Comparison of ENCODE assay signal across 1 cellular context in genomic region chr2:61763605-61764034, GRCh38.
TF ChIP-seq lines count a peak whose summit lies in the region.

No MANE protein-coding gene starts in this region.

TF ChIP-seq in HepG2, 621 proteins besides CTCF, POLR2A, EP300 and RAD21 (continued from another document and continues in another):
- no peak for TF ChIP-seq AHDC1 (CRISPR knock-in tag; IDR thresholded peaks at IDR 0.05; ENCODE audit: borderline replicate concordance)
- TF ChIP-seq NR2F1 (CRISPR knock-in tag; IDR thresholded peaks at IDR 0.05) = no peak
- no peak for TF ChIP-seq NR0B2 (CRISPR knock-in tag; IDR thresholded peaks at IDR 0.05)
- TF ChIP-seq MNT (IDR thresholded peaks at IDR 0.05) = no peak
- TF ChIP-seq ZBTB3 (CRISPR knock-in tag; IDR thresholded peaks at IDR 0.05; ENCODE audit: borderline replicate concordance, low read depth) = no peak
- no peak for TF ChIP-seq GLI4 (CRISPR knock-in tag; IDR thresholded peaks at IDR 0.05; ENCODE audit: borderline replicate concordance)
- 0 out of 2 replicates have a peak, but pooled peaks have one; percentile 6 for TF ChIP-seq SIN3A (IDR thresholded peaks at IDR 0.05; ENCODE audit: borderline replicate concordance, low read depth, low read length)
- no peak for TF ChIP-seq ZNF256 (CRISPR knock-in tag; conservative IDR thresholded peaks at IDR 0.05)
- TF ChIP-seq YEATS4 (CRISPR knock-in tag; IDR thresholded peaks at IDR 0.05; ENCODE audit: borderline replicate concordance) = no peak
- TF ChIP-seq CBX5 (CRISPR knock-in tag; IDR thresholded peaks at IDR 0.05; ENCODE audit: borderline replicate concordance) = 0 out of 2 replicates have a peak, but pooled peaks have one; percentile 50
- 0 out of 2 replicates have a peak, but pooled peaks have one; percentile 0 for TF ChIP-seq KLF6 (CRISPR knock-in tag; IDR thresholded peaks at IDR 0.05)
- TF ChIP-seq ZNF276 (CRISPR knock-in tag; IDR thresholded peaks at IDR 0.05; ENCODE audit: low read depth) = no peak
- no peak for TF ChIP-seq NFE2L2 (IDR thresholded peaks at IDR 0.05; ENCODE audit: low read length)
- no peak for TF ChIP-seq EHMT2 (IDR thresholded peaks at IDR 0.05; ENCODE audit: borderline replicate concordance, low read depth, low read length)
- TF ChIP-seq SETDB1 (CRISPR knock-in tag; IDR thresholded peaks at IDR 0.05; ENCODE audit: borderline replicate concordance) = no peak
- TF ChIP-seq RFX1 (IDR thresholded peaks at IDR 0.05) = no peak
- TF ChIP-seq HNRNPK (IDR thresholded peaks at IDR 0.05; ENCODE audit: low read depth, low read length, poor library complexity, severe bottlenecking) = no peak
- no peak for TF ChIP-seq MEIS1 (CRISPR knock-in tag; IDR thresholded peaks at IDR 0.05; ENCODE audit: borderline replicate concordance)
- no peak for TF ChIP-seq THAP8 (CRISPR knock-in tag; IDR thresholded peaks at IDR 0.05; ENCODE audit: borderline replicate concordance)
- TF ChIP-seq TCF7L2 (IDR thresholded peaks at IDR 0.05; ENCODE audit: low read depth, low read length) = no peak
- no peak; the same call in 1 of the 2 replicates for TF ChIP-seq GATAD2A (CRISPR knock-in tag; IDR thresholded peaks at IDR 0.05)
- TF ChIP-seq ZNF780A (CRISPR knock-in tag; IDR thresholded peaks at IDR 0.05) = no peak
- no peak for TF ChIP-seq CSRNP1 (CRISPR knock-in tag; IDR thresholded peaks at IDR 0.05)
- no peak for TF ChIP-seq GPBP1L1 (CRISPR knock-in tag; IDR thresholded peaks at IDR 0.05)
- peak; percentile 28; the same call in 1 of the 2 replicates for TF ChIP-seq TOE1 (CRISPR knock-in tag; IDR thresholded peaks at IDR 0.05)
- TF ChIP-seq NAIF1 (CRISPR knock-in tag; IDR thresholded peaks at IDR 0.05; ENCODE audit: borderline replicate concordance) = no peak
- TF ChIP-seq NCOA1 (CRISPR knock-in tag; IDR thresholded peaks at IDR 0.05) = no peak
- 0 out of 2 replicates have a peak, but pooled peaks have one; percentile 8 for TF ChIP-seq ZNF205 (CRISPR knock-in tag; IDR thresholded peaks at IDR 0.05)
- TF ChIP-seq SMAD1 (CRISPR knock-in tag; IDR thresholded peaks at IDR 0.05; ENCODE audit: borderline replicate concordance, low read depth) = no peak; the same call in 1 of the 2 replicates
- TF ChIP-seq LCORL (IDR thresholded peaks at IDR 0.05) = no peak
- no peak for TF ChIP-seq LCORL (CRISPR knock-in tag; IDR thresholded peaks at IDR 0.05)
- no peak for TF ChIP-seq ZNF552 (CRISPR knock-in tag; IDR thresholded peaks at IDR 0.05; ENCODE audit: borderline replicate concordance)
- TF ChIP-seq THRA (CRISPR knock-in tag; IDR thresholded peaks at IDR 0.05; ENCODE audit: borderline replicate concordance) = no peak
- no peak for TF ChIP-seq ZNF512B (CRISPR knock-in tag; IDR thresholded peaks at IDR 0.05; ENCODE audit: borderline replicate concordance)
- TF ChIP-seq GATA4 (IDR thresholded peaks at IDR 0.05; ENCODE audit: borderline replicate concordance, low read depth) = no peak
- no peak for TF ChIP-seq ZNF75D (CRISPR knock-in tag; IDR thresholded peaks at IDR 0.05; ENCODE audit: borderline replicate concordance)
- no peak for TF ChIP-seq YY1 (IDR thresholded peaks at IDR 0.05; ENCODE audit: insufficient read depth, insufficient replicate concordance, low read depth, low read length)
- no peak; the same call in 1 of the 2 replicates for TF ChIP-seq ZNF331 (CRISPR knock-in tag; IDR thresholded peaks at IDR 0.05)
- no peak for TF ChIP-seq MAFK (conservative IDR thresholded peaks at IDR 0.05 in 1 of 2, IDR thresholded peaks at IDR 0.05 in 1 of 2; ENCODE audit: low read length in 2 of 2)
- TF ChIP-seq RXRB (CRISPR knock-in tag; IDR thresholded peaks at IDR 0.05; ENCODE audit: borderline replicate concordance) = 0 out of 2 replicates have a peak, but pooled peaks have one; percentile 15
- TF ChIP-seq ZNF784 (CRISPR knock-in tag; IDR thresholded peaks at IDR 0.05; ENCODE audit: borderline replicate concordance) = no peak
- peak; percentile 1 for TF ChIP-seq KDM5A (IDR thresholded peaks at IDR 0.05; ENCODE audit: borderline replicate concordance, low read length)
- no peak for TF ChIP-seq CCAR2 (optimal IDR thresholded peaks at IDR 0.05; ENCODE audit: low read depth, low read length)
